8 cellular contexts compared by ENCODE assay signal in genomic region chr22:17705565-17706450, GRCh38.
A peak's percentile ranks its signal among the peaks of the same experiment; 100 is the strongest.
DNase-seq lines count a peak whose midpoint lies in the region; ATAC-seq, FAIRE-seq and TF ChIP-seq lines count a peak whose summit lies in the region.

No MANE protein-coding gene starts in this region.

- no peak for TF ChIP-seq RAD21 in HepG2 (CRISPR knock-in tag; IDR thresholded peaks at IDR 0.05)

- H3K4me1 ChIP-seq in BLaER1: peaks cover 21% of the 10 kb centered on the region
- 0 out of 2 replicates have a peak, but pooled peaks cover 7% of the 10 kb centered on the region for H3K4me1 ChIP-seq in HepG2 (ENCODE audit: insufficient read depth, low read length)
- H3K4me1 ChIP-seq in upper lobe of left lung: peaks cover 5 to 19% (median 13%) of the 10 kb centered on the region in 4 donors

- no peak for DNase-seq in HFFc6
- no peak for DNase-seq in HepG2 (ENCODE audit: low spot score)
- DNase-seq in upper lobe of left lung: no peak
- DNase-seq in ACHN: no peak
- DNase-seq in SHP77 (lab: John Stamatoyannopoulos, UW): no peak
- no peak for DNase-seq in NCI-H1417 treated with DMSO at 0.1 percent for 48 hours (lab: John Stamatoyannopoulos, UW)

- H3K9ac ChIP-seq in BLaER1: peak overlapping the region; percentile 26; the same call in 1 of the 2 replicates
- H3K9ac ChIP-seq in HepG2 (ENCODE audit: insufficient read depth, low read depth, low read length): no peak overlapping the region

- in situ Hi-C loops in HepG2 (cut with HindIII; ENCODE audit: extremely low pct_ligation_motif_present, low pct_unique_long_range_greater_than_20kb) (no loop called here), ACHN (cut with HindIII; ENCODE audit: low pct_ligation_motif_present, low pct_unique_long_range_greater_than_20kb, low sequenced_read_pairs) (no loop called here)

- peak overlapping the region; percentile 98 for H3K27ac Mint-ChIP-seq in HFFc6
- peak overlapping the region; percentile 65 for H3K27ac Mint-ChIP-seq in activated T-helper 17 cell treated with anti-CD3 and anti-CD28 coated beads, Interleukin-2, amount 50 U/mL, for 72 hours

- no peak overlapping the region for H2AFZ ChIP-seq in HepG2 (ENCODE audit: low read length)

- H3K9me3 Mint-ChIP-seq in HFFc6: no peaks in the 10 kb centered on the region
- no peaks in the 10 kb centered on the region for H3K9me3 Mint-ChIP-seq in activated T-helper 17 cell treated with anti-CD3 and anti-CD28 coated beads, Interleukin-2, amount 50 U/mL, for 72 hours

- TF ChIP-seq POLR2A in HepG2 (IDR thresholded peaks at IDR 0.05; ENCODE audit: insufficient read depth in 1 of 2, low read depth in 2 of 2, low read length in 2 of 2) (no peak), upper lobe of left lung (IDR thresholded peaks at IDR 0.05) (no peak)

- TF ChIP-seq CTCF in HFFc6 (IDR thresholded peaks at IDR 0.05) (no peak), HepG2 (CRISPR knock-in tag; IDR thresholded peaks at IDR 0.05) (no peak), upper lobe of left lung (IDR thresholded peaks at IDR 0.05) (no peak)

- BruUV-seq in HepG2 (replicated peaks; lab: Mats Ljungman, UMichigan): no TSS peak

- H3K4me3 ChIP-seq in BLaER1 (no peak overlapping the region), HepG2 (replicated peaks in 1 of 3; ENCODE audit: insufficient read depth in 1 of 3, low read depth in 2 of 3, low read length in 3 of 3) (no peak overlapping the region), upper lobe of left lung (peak overlapping the region in 3 of 4 donors; percentile 11 to 24 (median 24))

- H3K79me2 ChIP-seq in HepG2 (ENCODE audit: insufficient read depth, low read length): no peaks in the 10 kb centered on the region

- no peaks in the 10 kb centered on the region for H3K9me3 ChIP-seq in BLaER1
- no peaks in the 10 kb centered on the region for H3K9me3 ChIP-seq in HepG2 (ENCODE audit: low read length)
- H3K9me3 ChIP-seq in upper lobe of left lung: no peaks in the 10 kb centered on the region

- H3K36me3 ChIP-seq in BLaER1: peaks cover 42% of the 10 kb centered on the region
- peaks cover 1 to 6% of the 10 kb centered on the region in 2 experiments; a peak in 2 of 5 replicates for H3K36me3 ChIP-seq in HepG2 (replicated peaks in 1 of 2; ENCODE audit: control insufficient read depth in 1 of 2, insufficient read depth in 2 of 2, low read length in 2 of 2)
- H3K36me3 ChIP-seq in upper lobe of left lung: peaks cover 0 to 45% (median 6%) of the 10 kb centered on the region in 4 donors

- POLR2A ChIA-PET in HepG2 (lab: Yijun Ruan, JAX): no interaction called here

- peaks cover 2% of the 10 kb centered on the region for H3K27me3 Mint-ChIP-seq in HFFc6 (ENCODE audit: insufficient read depth)
- H3K27me3 Mint-ChIP-seq in activated T-helper 17 cell treated with anti-CD3 and anti-CD28 coated beads, Interleukin-2, amount 50 U/mL, for 72 hours: no peaks in the 10 kb centered on the region

- intact Hi-C loops in HepG2 (cut with micrococcal nuclease; ENCODE audit: unreplicated experiment): no loop called here

- WGBS in HepG2 (ENCODE audit: low lambda C conversion rate): 97% methylated on average over 11 of the region's 11 CpGs
- WGBS in upper lobe of left lung, 2 donors: 80 to 86% methylated on average over 11 of the region's 11 CpGs

- H3K27ac ChIP-seq in BLaER1 (peak overlapping the region; percentile 51; the same call in 1 of the 2 replicates), HepG2 (ENCODE audit: extremely low read length, insufficient read depth, low read length) (no peak overlapping the region), upper lobe of left lung (peak overlapping the region; percentile 54 to 73 (median 64))

- no peaks in the 10 kb centered on the region for H4K20me1 ChIP-seq in BLaER1
- H4K20me1 ChIP-seq in HepG2 (ENCODE audit: insufficient read depth, low read length): no peaks in the 10 kb centered on the region

- H3K4me2 ChIP-seq in BLaER1: peak overlapping the region; percentile 61
- H3K4me2 ChIP-seq in HepG2 (ENCODE audit: low read depth, low read length): no peak overlapping the region

- FAIRE-seq in HepG2 (lab: Jason Lieb, UNC): no peak

- peaks cover 21% of the 10 kb centered on the region for H3K36me3 Mint-ChIP-seq in HFFc6 (ENCODE audit: low read depth)
- H3K36me3 Mint-ChIP-seq in activated T-helper 17 cell treated with anti-CD3 and anti-CD28 coated beads, Interleukin-2, amount 50 U/mL, for 72 hours (ENCODE audit: low read depth): peaks cover 28% of the 10 kb centered on the region

- no peaks in the 10 kb centered on the region for H3K27me3 ChIP-seq in BLaER1
- H3K27me3 ChIP-seq in HepG2 (ENCODE audit: control insufficient read depth in 1 of 2, insufficient read depth in 2 of 2, low read length in 2 of 2): no peaks in the 10 kb centered on the region
- no peaks in the 10 kb centered on the region for H3K27me3 ChIP-seq in upper lobe of left lung

- no peak for ATAC-seq in activated T-helper 17 cell treated with anti-CD3 and anti-CD28 coated beads, Interleukin-2, amount 50 U/mL, for 72 hours (replicated peaks)
- ATAC-seq in HepG2: no peak
- no peak for ATAC-seq in upper lobe of left lung (ENCODE audit: low FRiP score in 2 of 2)

- TF ChIP-seq EP300 in HepG2 (IDR thresholded peaks at IDR 0.05; ENCODE audit: low read depth in 2 of 2, low read length in 2 of 2) (no peak), HepG2 (CRISPR knock-in tag; IDR thresholded peaks at IDR 0.05; ENCODE audit: borderline replicate concordance) (no peak), upper lobe of left lung (IDR thresholded peaks at IDR 0.05) (no peak)

- peaks cover 49% of the 10 kb centered on the region for H3K4me1 Mint-ChIP-seq in HFFc6 (ENCODE audit: low read depth)
- H3K4me1 Mint-ChIP-seq in activated T-helper 17 cell treated with anti-CD3 and anti-CD28 coated beads, Interleukin-2, amount 50 U/mL, for 72 hours: peaks cover 12% of the 10 kb centered on the region

- peak overlapping the region; percentile 88 for H3K4me3 Mint-ChIP-seq in HFFc6
- peak overlapping the region; percentile 67 for H3K4me3 Mint-ChIP-seq in activated T-helper 17 cell treated with anti-CD3 and anti-CD28 coated beads, Interleukin-2, amount 50 U/mL, for 72 hours

- CTCF ChIA-PET in HepG2 (lab: Yijun Ruan, JAX; ENCODE audit: low intra/inter-chr PET ratio, low total read pairs): no interaction called here

TF ChIP-seq in HepG2, 621 proteins besides CTCF, POLR2A, EP300 and RAD21:
- TF ChIP-seq TBL1XR1 (IDR thresholded peaks at IDR 0.05; ENCODE audit: borderline replicate concordance, low read length, partially characterized antibody) (no peak), IRF9 (CRISPR knock-in tag; IDR thresholded peaks at IDR 0.05; ENCODE audit: borderline replicate concordance) (no peak), ZNF768 (CRISPR knock-in tag; IDR thresholded peaks at IDR 0.05) (0 out of 2 replicates have a peak, but pooled peaks have one; percentile 21), ZNF770 (CRISPR knock-in tag; IDR thresholded peaks at IDR 0.05) (peak; percentile 77), ZFP62 (CRISPR knock-in tag; IDR thresholded peaks at IDR 0.05) (no peak), HMG20B (CRISPR knock-in tag; conservative IDR thresholded peaks at IDR 0.05) (no peak), MIER3 (CRISPR knock-in tag; IDR thresholded peaks at IDR 0.05; ENCODE audit: borderline replicate concordance) (no peak)

Comparison
In these comparisons a context has a peak if more than half of its experiments do, and no peak if none do; other contexts are left out.
1. H3K4me3 ChIP-seq: peak in upper lobe of left lung (3 of 4); none in BLaER1 (single experiment) and HepG2 (0 of 3).